In genomic region chr3:46542344-46542743, GRCh38 we compare ENCODE assay signal across 24 cellular contexts. TPM values are rescaled to one million over a fixed set of nuclear protein-coding genes. Genes with fewer than 3 reads are reported as not detected.
DNase-seq lines count a peak whose midpoint lies in the region; ATAC-seq, FAIRE-seq and TF ChIP-seq lines count a peak whose summit lies in the region.
"Had no signal": no experiment of that assay in that cellular context is flagged by ENCODE, and none has a peak within 500 bp of the region (broad histone marks: within the 10 kb centered on the region; RNA-seq: fewer than 3 reads in every experiment).

No MANE protein-coding gene starts in this region.

- no peak for TF ChIP-seq RAD21 in A549 (conservative IDR thresholded peaks at IDR 0.05 in 1 of 2, IDR thresholded peaks at IDR 0.05 in 1 of 2)

- H3K4me3 Mint-ChIP-seq in osteocyte (ENCODE audit: unreplicated experiment), result no peak overlapping the region
- H3K4me3 Mint-ChIP-seq in effector memory CD8-positive, alpha-beta T cell, result no peak overlapping the region
- H3K4me3 Mint-ChIP-seq: CD8-positive, alpha-beta T cell had no signal

- no peak for ATAC-seq in A549
- ATAC-seq in effector memory CD8-positive, alpha-beta T cell (replicated peaks), result no peak
- ATAC-seq: CD8-positive, alpha-beta T cell; gastroesophageal sphincter; HCT116; left colon; right cardiac atrium; upper lobe of right lung had no signal

- CTCF ChIA-PET in A549 (lab: Yijun Ruan, JAX), result interaction anchor here (0.5 to 4.0 kb wide), 3 partner anchors 16 to 192 kb away, joined by 3 to 20 read pairs (median 8); no protein-coding TSS in a partner anchor

- DNase-seq in A549 (ENCODE audit: low read depth in 1 of 2, low spot score in 1 of 2), result no peak
- no peak for DNase-seq in GM18507 (ENCODE audit: extremely low spot score, insufficient read length, low read depth)
- DNase-seq in RPMI8226, result peak; percentile 38
- DNase-seq in kidney tubule cell (ENCODE audit: low spot score), result peak; percentile 31
- DNase-seq in osteocyte (ENCODE audit: extremely low spot score, unreplicated experiment), result no peak
- no peak for DNase-seq in frontal cortex (ENCODE audit: low spot score in 2 of 2)
- DNase-seq in effector memory CD8-positive, alpha-beta T cell, result no peak
- no peak for DNase-seq in RCC 7860 (ENCODE audit: low spot score)
- DNase-seq: activated CD4-positive, alpha-beta T cell treated with anti-CD3 and anti-CD28 coated beads, Interleukin-2, amount 50 U/mL, for 1 hour; activated naive CD4-positive, alpha-beta T cell treated with Interleukin-2 at 50 U/mL for 16 hours; CD8-positive, alpha-beta T cell; cortex of kidney; left colon; NCI-H1417; NCI-H69; right cardiac atrium; upper lobe of right lung had no signal

- peaks cover 14% of the 10 kb centered on the region for H3K4me1 Mint-ChIP-seq in osteocyte (ENCODE audit: unreplicated experiment)
- H3K4me1 Mint-ChIP-seq in effector memory CD8-positive, alpha-beta T cell (ENCODE audit: low read depth in 2 of 2), result peaks cover 23 to 24% of the 10 kb centered on the region in 2 donors

- H3K9me3 ChIP-seq in A549, result no peaks in the 10 kb centered on the region
- H3K9me3 ChIP-seq: ascending aorta, gastroesophageal sphincter, neutrophil, Peyer's patch, upper lobe of right lung had no signal

- no peaks in the 10 kb centered on the region for H3K9me3 Mint-ChIP-seq in osteocyte (ENCODE audit: unreplicated experiment)
- H3K9me3 Mint-ChIP-seq in effector memory CD8-positive, alpha-beta T cell, result no peaks in the 10 kb centered on the region
- H3K9me3 Mint-ChIP-seq: CD8-positive, alpha-beta T cell had no signal

- WGBS in A549 (ENCODE audit: missing lambda C conversion rate), result 44% methylated on average over 2 of the region's 2 CpGs

- TF ChIP-seq CTCF in A549 (IDR thresholded peaks at IDR 0.05), result no peak
- no peak for TF ChIP-seq CTCF in osteocyte (IDR thresholded peaks at IDR 0.05)

- no peak for FAIRE-seq in A549 (lab: Jason Lieb, UNC)
- peak; percentile 29 for FAIRE-seq in GM18507 (lab: Jason Lieb, UNC)
- no peak for FAIRE-seq in frontal cortex (lab: Jason Lieb, UNC)
- no peak for FAIRE-seq in RCC 7860 (lab: Jason Lieb, UNC)

- no peak overlapping the region for H3K4me3 ChIP-seq in A549
- H3K4me3 ChIP-seq: ascending aorta, gastroesophageal sphincter, Peyer's patch, upper lobe of right lung had no signal

- no peak for TF ChIP-seq EP300 in A549 (IDR thresholded peaks at IDR 0.05)

- peak overlapping the region in 1 of 2 experiments; percentile 25; a peak in 1 of 6 replicates for H3K27ac ChIP-seq in A549
- H3K27ac ChIP-seq: ascending aorta, epithelial cell of prostate, gastroesophageal sphincter, neutrophil, upper lobe of right lung had no signal

- peaks cover 6% of the 10 kb centered on the region; the same call in 1 of the 3 replicates for H3K4me1 ChIP-seq in A549
- H3K4me1 ChIP-seq: ascending aorta, gastroesophageal sphincter had no signal

- H3K27ac Mint-ChIP-seq in osteocyte (ENCODE audit: unreplicated experiment), result no peak overlapping the region
- H3K27ac Mint-ChIP-seq in effector memory CD8-positive, alpha-beta T cell, result peak overlapping the region in 1 of 2 donors; percentile 84
- H3K27ac Mint-ChIP-seq: CD8-positive, alpha-beta T cell had no signal

- H3K4me2 ChIP-seq in A549, result 0 out of 3 replicates have a peak overlapping the region, but pooled peaks have one; percentile 19

- POLR2A ChIA-PET in A549 (lab: Yijun Ruan, JAX), result interaction anchor here (0.7 kb wide), 1 partner anchor 161 kb away, joined by 3 read pairs; no protein-coding TSS in a partner anchor

- no peaks in the 10 kb centered on the region for H3K27me3 Mint-ChIP-seq in osteocyte (ENCODE audit: unreplicated experiment)
- peaks cover 0 to 11% of the 10 kb centered on the region in 2 donors for H3K27me3 Mint-ChIP-seq in effector memory CD8-positive, alpha-beta T cell

- TF ChIP-seq POLR2A in A549 (IDR thresholded peaks at IDR 0.05; ENCODE audit: low read length), result no peak

- H3K36me3 Mint-ChIP-seq in osteocyte (ENCODE audit: unreplicated experiment), result no peaks in the 10 kb centered on the region
- H3K36me3 Mint-ChIP-seq in effector memory CD8-positive, alpha-beta T cell (ENCODE audit: insufficient read depth), result peaks cover 16% of the 10 kb centered on the region
- H3K36me3 Mint-ChIP-seq: CD8-positive, alpha-beta T cell had no signal

TF ChIP-seq in A549, 52 proteins besides CTCF, POLR2A, EP300 and RAD21:
- no peak for TF ChIP-seq CHD4 (IDR thresholded peaks at IDR 0.05; ENCODE audit: borderline replicate concordance)
TF ChIP-seq in A549: peak in this region for 0.

RNA-seq across cellular contexts. Expression of gene LRRC2, which starts 23.8 kb away (rescaled TPM):
- polyA plus RNA-seq in A549 (2011; rRNA removed), result 0.03 TPM in 1 of 2 replicates, not detected in the other
- not detected in 2 replicates for polyA plus RNA-seq in A549 (2012; cell fraction: cytosol; rRNA removed)
- polyA plus RNA-seq in A549 (2012; cell fraction: nucleus; rRNA removed), result not detected in 2 replicates
- polyA plus RNA-seq in A549 (2017; fragmentation: RNase III; extraction: RNeasy Plus Mini Kit Qiagen cat#74134 plus additional on column Dnase treatment), result not detected in 3 replicates
- polyA minus RNA-seq in A549 (2011; rRNA and poly(A)+ RNA removed), result not detected in 2 replicates
- 1.2 and 1.5 TPM in 2 replicates for total RNA-seq in osteocyte
- 2.4 TPM for total RNA-seq in frontal cortex
- total RNA-seq: ascending aorta had no signal

RNA-seq across cellular contexts. Expression of gene RTP3, which starts 44.6 kb away (rescaled TPM):
- not detected in 2 replicates for polyA plus RNA-seq in A549 (2011; rRNA removed)
- polyA plus RNA-seq in A549 (2012; cell fraction: cytosol; rRNA removed), result not detected in 2 replicates
- polyA plus RNA-seq in A549 (2012; cell fraction: nucleus; rRNA removed), result not detected in 2 replicates
- polyA plus RNA-seq in A549 (2017; fragmentation: RNase III; extraction: RNeasy Plus Mini Kit Qiagen cat#74134 plus additional on column Dnase treatment), result not detected in 3 replicates
- polyA minus RNA-seq in A549 (2011; rRNA and poly(A)+ RNA removed), result not detected in 2 replicates
- not detected in 2 replicates for total RNA-seq in osteocyte
- total RNA-seq in frontal cortex, result not detected
- total RNA-seq: ascending aorta; CD8-positive, alpha-beta T cell; Daoy; gastroesophageal sphincter; left colon; Peyer's patch; right cardiac atrium; upper lobe of right lung had no signal
- polyA plus RNA-seq: right cardiac atrium had no signal

Comparison
In these comparisons a context has a peak if more than half of its experiments do, and no peak if none do; other contexts are left out.
1. DNase-seq: peak in RPMI8226 (single experiment) and kidney tubule cell (single experiment); none in A549 (0 of 2), GM18507 (single experiment), osteocyte (single experiment), frontal cortex (0 of 2), effector memory CD8-positive, alpha-beta T cell (0 of 3) and RCC 7860 (single experiment).